In genomic region chr7:94654764-94655561, GRCh38 we compare ENCODE assay signal across 8 cellular contexts. TPM values are rescaled to one million over a fixed set of nuclear protein-coding genes. Genes with fewer than 3 reads are reported as not detected.
A peak's percentile ranks its signal among the peaks of the same experiment; 100 is the strongest.
DNase-seq lines count a peak whose midpoint lies in the region; ATAC-seq and TF ChIP-seq lines count a peak whose summit lies in the region.

No MANE protein-coding gene starts in this region.

- POLR2A ChIA-PET in activated naive CD8-positive, alpha-beta T cell treated with anti-CD3 and anti-CD28 coated beads, Interleukin-2, amount 10 ng/mL, durations not matched to agents 7 days and 5 days (lab: Charles Lee) = no interaction called here

- H3K36me3 Mint-ChIP-seq in activated naive CD8-positive, alpha-beta T cell treated with anti-CD3 and anti-CD28 coated beads, Interleukin-2, amount 10 ng/mL, durations not matched to agents 7 days and 5 days = no peaks in the 10 kb centered on the region
- H3K36me3 Mint-ChIP-seq in progenitor cell of endocrine pancreas (ENCODE audit: insufficient read depth) = no peaks in the 10 kb centered on the region

- H3K36me3 ChIP-seq in left ventricle myocardium inferior = no peaks in the 10 kb centered on the region

- ATAC-seq in activated naive CD8-positive, alpha-beta T cell treated with anti-CD3 and anti-CD28 coated beads, Interleukin-2, amount 10 ng/mL, durations not matched to agents 7 days and 5 days (ENCODE audit: low read depth) = no peak
- no peak for ATAC-seq in HG02938 (IDR thresholded peaks at IDR 0.05; ENCODE audit: unreplicated experiment)

- no peak overlapping the region for H3K27ac Mint-ChIP-seq in activated naive CD8-positive, alpha-beta T cell treated with anti-CD3 and anti-CD28 coated beads, Interleukin-2, amount 10 ng/mL, durations not matched to agents 7 days and 5 days
- peak overlapping the region; percentile 95 for H3K27ac Mint-ChIP-seq in progenitor cell of endocrine pancreas

- peaks cover 43% of the 10 kb centered on the region for H3K27me3 Mint-ChIP-seq in activated naive CD8-positive, alpha-beta T cell treated with anti-CD3 and anti-CD28 coated beads, Interleukin-2, amount 10 ng/mL, durations not matched to agents 7 days and 5 days
- H3K27me3 Mint-ChIP-seq in progenitor cell of endocrine pancreas = no peaks in the 10 kb centered on the region

- H3K9me3 Mint-ChIP-seq in activated naive CD8-positive, alpha-beta T cell treated with anti-CD3 and anti-CD28 coated beads, Interleukin-2, amount 10 ng/mL, durations not matched to agents 7 days and 5 days = peaks cover 2% of the 10 kb centered on the region
- H3K9me3 Mint-ChIP-seq in progenitor cell of endocrine pancreas (ENCODE audit: low read depth) = no peaks in the 10 kb centered on the region

- peaks cover 32% of the 10 kb centered on the region for H3K4me1 ChIP-seq in left ventricle myocardium inferior

- intact Hi-C loops in left ventricle myocardium inferior (cut with micrococcal nuclease) = no loop called here

- DNase-seq in DMS79 treated with DMSO at 0.1 percent for 48 hours (lab: John Stamatoyannopoulos, UW) (peak; percentile 75), NCI-H1105 (lab: John Stamatoyannopoulos, UW) (peak; percentile 44), left ventricle myocardium inferior (peak; percentile 34), progenitor cell of endocrine pancreas (ENCODE audit: low spot score, unreplicated experiment) (no peak), SKM-1 (lab: John Stamatoyannopoulos, UW; ENCODE audit: unreplicated experiment) (no peak)
- DNase-seq in activated naive CD8-positive, alpha-beta T cell treated with anti-CD3 and anti-CD28 coated beads, Interleukin-2, amount 10 ng/mL, durations not matched to agents 7 days and 5 days = no peak
- no peak for DNase-seq in stimulated activated CD4-positive, alpha-beta T cell treated with anti-CD3 and anti-CD28 coated beads, Interleukin-4, amount 100 ng/mL, for 24 hours

- H3K27ac ChIP-seq in left ventricle myocardium inferior (replicated peaks) = peak overlapping the region; percentile 76

- peak overlapping the region; percentile 80 for H3K4me3 ChIP-seq in left ventricle myocardium inferior

- H3K27me3 ChIP-seq in left ventricle myocardium inferior (ENCODE audit: low read depth) = peaks cover 32% of the 10 kb centered on the region

- no peak for TF ChIP-seq CTCF in left ventricle myocardium inferior (IDR thresholded peaks at IDR 0.05; ENCODE audit: borderline replicate concordance)
- no peak for TF ChIP-seq CTCF in progenitor cell of endocrine pancreas (IDR thresholded peaks at IDR 0.05; ENCODE audit: unreplicated experiment)

- H3K9me3 ChIP-seq in left ventricle myocardium inferior (replicated peaks) = peaks cover 7% of the 10 kb centered on the region

- peak overlapping the region; percentile 89 for H3K4me3 Mint-ChIP-seq in activated naive CD8-positive, alpha-beta T cell treated with anti-CD3 and anti-CD28 coated beads, Interleukin-2, amount 10 ng/mL, durations not matched to agents 7 days and 5 days
- H3K4me3 Mint-ChIP-seq in progenitor cell of endocrine pancreas (ENCODE audit: low read depth) = peak overlapping the region; percentile 90

- H3K4me1 Mint-ChIP-seq in activated naive CD8-positive, alpha-beta T cell treated with anti-CD3 and anti-CD28 coated beads, Interleukin-2, amount 10 ng/mL, durations not matched to agents 7 days and 5 days = peaks cover 12% of the 10 kb centered on the region
- H3K4me1 Mint-ChIP-seq in progenitor cell of endocrine pancreas (ENCODE audit: low read depth) = peaks cover 13% of the 10 kb centered on the region

RNA-seq across cellular contexts. Expression of gene SGCE, which starts 1.0 kb away (rescaled TPM):
- 1 to 10 TPM in 1 of 2 experiments, under 1 TPM in 1; 0.97 to 1.9 TPM for total RNA-seq in activated naive CD8-positive, alpha-beta T cell treated with anti-CD3 and anti-CD28 coated beads, Interleukin-2, amount 10 ng/mL, durations not matched to agents 7 days and 5 days
- total RNA-seq in left ventricle myocardium inferior (20.1 TPM), progenitor cell of endocrine pancreas (35.4 and 49.3 TPM in 2 replicates)

Comparison
In these comparisons a context has a peak if more than half of its experiments do, and no peak if none do; other contexts are left out.
1. DNase-seq: peak in DMS79 treated with DMSO at 0.1 percent for 48 hours (single experiment), NCI-H1105 (single experiment) and left ventricle myocardium inferior (single experiment); none in activated naive CD8-positive, alpha-beta T cell treated with anti-CD3 and anti-CD28 coated beads, Interleukin-2, amount 10 ng/mL, durations not matched to agents 7 days and 5 days (single experiment), progenitor cell of endocrine pancreas (single experiment), stimulated activated CD4-positive, alpha-beta T cell treated with anti-CD3 and anti-CD28 coated beads, Interleukin-4, amount 100 ng/mL, for 24 hours (single experiment) and SKM-1 (single experiment).